ENCODE assay signal across 21 cellular contexts in the genomic region with DNA sequence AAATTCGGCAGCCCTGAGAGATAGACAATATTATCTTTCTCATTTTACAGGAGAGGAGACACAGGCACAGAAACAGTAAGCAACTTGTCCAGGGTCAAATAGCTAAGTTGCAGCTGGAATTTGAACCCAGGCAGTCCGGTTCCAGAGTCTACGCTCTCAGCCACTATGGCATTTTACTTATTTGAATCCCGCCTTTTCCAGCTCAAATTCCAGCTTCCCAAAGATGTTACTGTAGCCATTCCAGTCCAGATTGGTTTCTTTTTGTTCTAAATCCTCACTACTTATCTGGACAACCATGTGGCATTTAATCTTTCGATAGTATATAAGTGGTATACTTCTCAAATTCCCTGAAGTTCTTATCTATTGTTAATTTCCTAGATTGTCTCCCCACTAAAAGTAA.
"Had no signal": no experiment of that assay in that cellular context is flagged by ENCODE, and none has a peak within 500 bp of the region (broad histone marks: within the 10 kb centered on the region; RNA-seq: fewer than 3 reads in every experiment).

No MANE protein-coding gene starts in this region.

- ATAC-seq: effector memory CD8-positive, alpha-beta T cell; gastrocnemius medialis; natural killer cell; upper lobe of right lung had no signal

- DNase-seq: activated CD4-positive, alpha-beta T cell treated with anti-CD3 and anti-CD28 coated beads for 36 hours; activated CD4-positive, alpha-beta T cell treated with anti-CD3 and anti-CD28 coated beads, Interleukin-2, amount 50 U/mL, for 4 hours; activated CD4-positive, CD25-positive, alpha-beta regulatory T cell; activated effector memory CD4-positive, alpha-beta T cell treated with Interleukin-2 at 50 U/mL for 16 hours; activated naive CD4-positive, alpha-beta T cell treated with anti-CD3 and anti-CD28 coated beads for 36 hours; activated naive CD8-positive, alpha-beta T cell treated with anti-CD3 and anti-CD28 coated beads for 36 hours; activated T-cell treated with anti-CD3 and anti-CD28 coated beads for 4 hours; activated T-cell treated with anti-CD3 and anti-CD28 coated beads, Interleukin-2, amount 50 U/mL, for 72 hours; adrenal gland; aorta; effector memory CD8-positive, alpha-beta T cell; erythroblast; gastrocnemius medialis; hippocampal formation; immature natural killer cell; left ventricle myocardium inferior; natural killer cell; spleen; stimulated activated naive CD4-positive, alpha-beta T cell; tibial artery; upper lobe of right lung had no signal
